Comparison of ENCODE assay signal across 2 cellular contexts in genomic region chr20:44222969-44223368, GRCh38.
TF ChIP-seq lines count a peak whose summit lies in the region.

No MANE protein-coding gene starts in this region.

TF ChIP-seq in GM23338, 12 proteins besides CTCF, POLR2A, EP300 and RAD21:
- TF ChIP-seq ZNF462 (CRISPR knock-in tag; IDR thresholded peaks at IDR 0.05) (no peak), NANOG (IDR thresholded peaks at IDR 0.05; ENCODE audit: borderline replicate concordance) (no peak), CREB1 (CRISPR knock-in tag; IDR thresholded peaks at IDR 0.05; ENCODE audit: low read depth) (no peak), STAT1 (IDR thresholded peaks at IDR 0.05; ENCODE audit: unreplicated experiment) (no peak), ZNF114 (CRISPR knock-in tag; IDR thresholded peaks at IDR 0.05) (no peak), EZH2 (IDR thresholded peaks at IDR 0.05; ENCODE audit: low read depth, unreplicated experiment) (no peak), ZNF331 (CRISPR knock-in tag; IDR thresholded peaks at IDR 0.05; ENCODE audit: low read depth) (no peak), JUNB (IDR thresholded peaks at IDR 0.05; ENCODE audit: unreplicated experiment) (no peak), POLR2AphosphoS5 (IDR thresholded peaks at IDR 0.05; ENCODE audit: low read depth) (no peak), ETS1 (IDR thresholded peaks at IDR 0.05) (no peak), EZH2phosphoT487 (IDR thresholded peaks at IDR 0.05; ENCODE audit: unreplicated experiment) (no peak)
- TF ChIP-seq, protein P1, sequence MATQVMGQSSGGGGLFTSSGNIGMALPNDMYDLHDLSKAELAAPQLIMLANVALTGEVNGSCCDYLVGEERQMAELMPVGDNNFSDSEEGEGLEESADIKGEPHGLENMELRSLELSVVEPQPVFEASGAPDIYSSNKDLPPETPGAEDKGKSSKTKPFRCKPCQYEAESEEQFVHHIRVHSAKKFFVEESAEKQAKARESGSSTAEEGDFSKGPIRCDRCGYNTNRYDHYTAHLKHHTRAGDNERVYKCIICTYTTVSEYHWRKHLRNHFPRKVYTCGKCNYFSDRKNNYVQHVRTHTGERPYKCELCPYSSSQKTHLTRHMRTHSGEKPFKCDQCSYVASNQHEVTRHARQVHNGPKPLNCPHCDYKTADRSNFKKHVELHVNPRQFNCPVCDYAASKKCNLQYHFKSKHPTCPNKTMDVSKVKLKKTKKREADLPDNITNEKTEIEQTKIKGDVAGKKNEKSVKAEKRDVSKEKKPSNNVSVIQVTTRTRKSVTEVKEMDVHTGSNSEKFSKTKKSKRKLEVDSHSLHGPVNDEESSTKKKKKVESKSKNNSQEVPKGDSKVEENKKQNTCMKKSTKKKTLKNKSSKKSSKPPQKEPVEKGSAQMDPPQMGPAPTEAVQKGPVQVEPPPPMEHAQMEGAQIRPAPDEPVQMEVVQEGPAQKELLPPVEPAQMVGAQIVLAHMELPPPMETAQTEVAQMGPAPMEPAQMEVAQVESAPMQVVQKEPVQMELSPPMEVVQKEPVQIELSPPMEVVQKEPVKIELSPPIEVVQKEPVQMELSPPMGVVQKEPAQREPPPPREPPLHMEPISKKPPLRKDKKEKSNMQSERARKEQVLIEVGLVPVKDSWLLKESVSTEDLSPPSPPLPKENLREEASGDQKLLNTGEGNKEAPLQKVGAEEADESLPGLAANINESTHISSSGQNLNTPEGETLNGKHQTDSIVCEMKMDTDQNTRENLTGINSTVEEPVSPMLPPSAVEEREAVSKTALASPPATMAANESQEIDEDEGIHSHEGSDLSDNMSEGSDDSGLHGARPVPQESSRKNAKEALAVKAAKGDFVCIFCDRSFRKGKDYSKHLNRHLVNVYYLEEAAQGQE (IDR thresholded peaks at IDR 0.05; ENCODE audit: unreplicated experiment) = no peak

TF ChIP-seq in WTC11, 78 proteins besides CTCF, POLR2A, EP300 and RAD21:
- no peak for TF ChIP-seq ZNF532 (CRISPR knock-in tag; IDR thresholded peaks at IDR 0.05; ENCODE audit: borderline replicate concordance)
- TF ChIP-seq ZNF671 (CRISPR knock-in tag; IDR thresholded peaks at IDR 0.05) = no peak
- TF ChIP-seq, protein P2, sequence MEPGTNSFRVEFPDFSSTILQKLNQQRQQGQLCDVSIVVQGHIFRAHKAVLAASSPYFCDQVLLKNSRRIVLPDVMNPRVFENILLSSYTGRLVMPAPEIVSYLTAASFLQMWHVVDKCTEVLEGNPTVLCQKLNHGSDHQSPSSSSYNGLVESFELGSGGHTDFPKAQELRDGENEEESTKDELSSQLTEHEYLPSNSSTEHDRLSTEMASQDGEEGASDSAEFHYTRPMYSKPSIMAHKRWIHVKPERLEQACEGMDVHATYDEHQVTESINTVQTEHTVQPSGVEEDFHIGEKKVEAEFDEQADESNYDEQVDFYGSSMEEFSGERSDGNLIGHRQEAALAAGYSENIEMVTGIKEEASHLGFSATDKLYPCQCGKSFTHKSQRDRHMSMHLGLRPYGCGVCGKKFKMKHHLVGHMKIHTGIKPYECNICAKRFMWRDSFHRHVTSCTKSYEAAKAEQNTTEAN (CRISPR knock-in tag; IDR thresholded peaks at IDR 0.05) = no peak
- TF ChIP-seq EMX1 (CRISPR knock-in tag; IDR thresholded peaks at IDR 0.05) = no peak
- TF ChIP-seq CBFB (CRISPR knock-in tag; IDR thresholded peaks at IDR 0.05; ENCODE audit: low read depth) = no peak
- TF ChIP-seq, protein P3, sequence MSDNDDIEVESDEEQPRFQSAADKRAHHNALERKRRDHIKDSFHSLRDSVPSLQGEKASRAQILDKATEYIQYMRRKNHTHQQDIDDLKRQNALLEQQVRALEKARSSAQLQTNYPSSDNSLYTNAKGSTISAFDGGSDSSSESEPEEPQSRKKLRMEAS (CRISPR knock-in tag; IDR thresholded peaks at IDR 0.05) = no peak
- TF ChIP-seq CREM (CRISPR knock-in tag; IDR thresholded peaks at IDR 0.05) = no peak
- no peak for TF ChIP-seq ZNF138 (CRISPR knock-in tag; conservative IDR thresholded peaks at IDR 0.05)
- no peak for TF ChIP-seq NR1H2 (CRISPR knock-in tag; IDR thresholded peaks at IDR 0.05)
- TF ChIP-seq NFE2L1 (CRISPR knock-in tag; IDR thresholded peaks at IDR 0.05) = no peak
- TF ChIP-seq, protein P4, sequence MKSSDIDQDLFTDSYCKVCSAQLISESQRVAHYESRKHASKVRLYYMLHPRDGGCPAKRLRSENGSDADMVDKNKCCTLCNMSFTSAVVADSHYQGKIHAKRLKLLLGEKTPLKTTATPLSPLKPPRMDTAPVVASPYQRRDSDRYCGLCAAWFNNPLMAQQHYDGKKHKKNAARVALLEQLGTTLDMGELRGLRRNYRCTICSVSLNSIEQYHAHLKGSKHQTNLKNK (CRISPR knock-in tag; IDR thresholded peaks at IDR 0.05) = no peak
- TF ChIP-seq PRDM15 (CRISPR knock-in tag; IDR thresholded peaks at IDR 0.05) = no peak
